ENCODE assay signal across 19 cellular contexts in the genomic region with DNA sequence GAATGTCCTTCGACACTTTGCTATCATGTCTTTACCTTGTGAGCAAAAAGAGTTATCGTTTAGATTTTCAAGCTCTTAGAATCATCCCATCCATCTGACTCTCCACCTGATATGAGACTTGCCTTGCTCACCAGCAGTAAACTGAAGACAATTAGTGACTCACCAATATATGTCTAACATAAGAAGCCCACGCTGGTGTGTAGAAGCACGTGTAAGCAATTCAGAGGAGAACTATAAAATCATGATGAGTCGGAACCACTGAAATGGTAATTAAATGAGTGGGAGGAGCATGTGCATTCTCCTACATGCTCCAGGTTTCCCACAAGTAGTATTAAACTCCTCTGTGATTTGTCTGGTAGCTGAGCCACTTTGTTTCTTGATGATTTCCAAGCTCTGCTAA.
"Had no signal": no experiment of that assay in that cellular context is flagged by ENCODE, and none has a peak within 500 bp of the region (broad histone marks: within the 10 kb centered on the region; RNA-seq: fewer than 3 reads in every experiment).

No MANE protein-coding gene starts in this region.

- DNase-seq: activated CD4-positive, alpha-beta T cell treated with anti-CD3 and anti-CD28 coated beads, Interleukin-2, amount 50 U/mL, for 4 hours; activated CD4-positive, CD25-positive, alpha-beta regulatory T cell treated with anti-CD3 and anti-CD28 coated beads, Interleukin-2, amount 50 U/mL, for 72 hours; activated naive CD4-positive, alpha-beta T cell treated with anti-CD3 and anti-CD28 coated beads, Interleukin-2, amount 50 U/mL, for 16 hours; activated T-cell treated with anti-CD3 and anti-CD28 coated beads, Interleukin-2, amount 50 U/mL, for 1 hour; adrenal gland; cerebellar nuclear complex; effector memory CD8-positive, alpha-beta T cell; erythroblast; left cardiac atrium; lower lobe of right lung; naive B cell; pancreas; small intestine; substantia nigra; transverse colon had no signal

- H3K27me3 ChIP-seq: adrenal gland, pancreas, transverse colon had no signal

- H3K4me1 ChIP-seq: adrenal gland, lower lobe of right lung, pancreas, transverse colon had no signal

- H3K4me1 Mint-ChIP-seq: naive B cell; stimulated activated memory B cell treated with anti-CD40 and anti-IgM and Interleukin-4, amounts not matched to agents 10 μg/mL and 1 μg/mL and 100 μg/mL, for 72 hours had no signal

- H3K4me3 Mint-ChIP-seq: brain; dendritic cell treated with granulocyte-macrophage colony-stimulating factor and Interleukin-4, amounts not matched to agents 40 ng/mL and 50 ng/mL, for 4 days; effector memory CD8-positive, alpha-beta T cell; naive B cell; stimulated activated memory B cell treated with anti-CD40 and anti-IgM and Interleukin-4, amounts not matched to agents 10 μg/mL and 1 μg/mL and 100 μg/mL, for 72 hours; T-helper 2 cell treated with Interferon-gamma antibody and Interleukin-4, amounts not matched to agents 5 μg/mL and 100 μg/mL, for 36 hours had no signal

- H3K36me3 Mint-ChIP-seq: brain; naive B cell; stimulated activated memory B cell treated with anti-CD40 and anti-IgM and Interleukin-4, amounts not matched to agents 10 μg/mL and 1 μg/mL and 100 μg/mL, for 72 hours had no signal

- ATAC-seq: effector memory CD8-positive, alpha-beta T cell; left cardiac atrium; lower lobe of right lung; pancreas; stimulated activated memory B cell treated with anti-CD40 and anti-IgM and Interleukin-4, amounts not matched to agents 10 μg/mL and 1 μg/mL and 100 μg/mL, for 72 hours had no signal

- H3K27ac Mint-ChIP-seq: brain; dendritic cell treated with granulocyte-macrophage colony-stimulating factor and Interleukin-4, amounts not matched to agents 40 ng/mL and 50 ng/mL, for 4 days; effector memory CD8-positive, alpha-beta T cell; naive B cell; stimulated activated memory B cell treated with anti-CD40 and anti-IgM and Interleukin-4, amounts not matched to agents 10 μg/mL and 1 μg/mL and 100 μg/mL, for 72 hours; T-helper 2 cell treated with Interferon-gamma antibody and Interleukin-4, amounts not matched to agents 5 μg/mL and 100 μg/mL, for 36 hours had no signal

- H3K4me3 ChIP-seq: adrenal gland, lower lobe of right lung, pancreas, transverse colon had no signal

- H3K27me3 Mint-ChIP-seq: dendritic cell treated with granulocyte-macrophage colony-stimulating factor and Interleukin-4, amounts not matched to agents 40 ng/mL and 50 ng/mL, for 4 days; effector memory CD8-positive, alpha-beta T cell; naive B cell; stimulated activated memory B cell treated with anti-CD40 and anti-IgM and Interleukin-4, amounts not matched to agents 10 μg/mL and 1 μg/mL and 100 μg/mL, for 72 hours had no signal

- H3K36me3 ChIP-seq: adrenal gland, lower lobe of right lung, pancreas, transverse colon had no signal

- H3K9me3 Mint-ChIP-seq: naive B cell; stimulated activated memory B cell treated with anti-CD40 and anti-IgM and Interleukin-4, amounts not matched to agents 10 μg/mL and 1 μg/mL and 100 μg/mL, for 72 hours; T-helper 2 cell treated with Interferon-gamma antibody and Interleukin-4, amounts not matched to agents 5 μg/mL and 100 μg/mL, for 36 hours had no signal

- H3K27ac ChIP-seq: adrenal gland, lower lobe of right lung, pancreas, transverse colon had no signal

- H3K9me3 ChIP-seq: adrenal gland, lower lobe of right lung, pancreas, transverse colon had no signal
